In genomic region chr17:43217614-43218087, GRCh38 we compare ENCODE assay signal across 19 cellular contexts. TPM values are rescaled to one million over a fixed set of nuclear protein-coding genes. Genes with fewer than 3 reads are reported as not detected.
DNase-seq lines count a peak whose midpoint lies in the region; ATAC-seq and TF ChIP-seq lines count a peak whose summit lies in the region.
"Had no signal": no experiment of that assay in that cellular context is flagged by ENCODE, and none has a peak within 500 bp of the region (broad histone marks: within the 10 kb centered on the region; RNA-seq: fewer than 3 reads in every experiment).

No MANE protein-coding gene starts in this region.

- H4K8ac ChIP-seq in neuronal stem cell (ENCODE audit: low read depth, low read length) = no peak overlapping the region

- no peak overlapping the region for H3K4me3 ChIP-seq in CD4-positive, alpha-beta memory T cell (ENCODE audit: low read length in 2 of 2)
- H3K4me3 ChIP-seq in neuronal stem cell (ENCODE audit: low read length in 2 of 2) = no peak overlapping the region
- H3K4me3 ChIP-seq: cardiac muscle cell, mucosa of descending colon, pancreas had no signal

- H3K23ac ChIP-seq in neuronal stem cell (ENCODE audit: low read depth, low read length, poor library complexity) = peak overlapping the region; percentile 56

- peaks cover 4 to 28% (median 12%) of the 10 kb centered on the region in 4 donors for H3K4me1 Mint-ChIP-seq in CD4-positive, alpha-beta memory T cell
- peaks cover 15% of the 10 kb centered on the region for H3K4me1 Mint-ChIP-seq in HFFc6 (ENCODE audit: low read depth)
- peaks cover 14% of the 10 kb centered on the region for H3K4me1 Mint-ChIP-seq in activated T-helper 17 cell treated with anti-CD3 and anti-CD28 coated beads, Interleukin-2, amount 50 U/mL, for 72 hours
- H3K4me1 Mint-ChIP-seq in WTC11 = peaks cover 4% of the 10 kb centered on the region

- peaks cover 7 to 26% of the 10 kb centered on the region in 2 donors for H3K36me3 Mint-ChIP-seq in CD4-positive, alpha-beta memory T cell
- H3K36me3 Mint-ChIP-seq in HFFc6 (ENCODE audit: low read depth) (peaks cover 14% of the 10 kb centered on the region), WTC11 (no peaks in the 10 kb centered on the region)
- peaks cover 58% of the 10 kb centered on the region for H3K36me3 Mint-ChIP-seq in activated T-helper 17 cell treated with anti-CD3 and anti-CD28 coated beads, Interleukin-2, amount 50 U/mL, for 72 hours (ENCODE audit: low read depth)

- H3K27me3 ChIP-seq in CD4-positive, alpha-beta memory T cell (ENCODE audit: insufficient read depth, low read length) = no peaks in the 10 kb centered on the region
- H3K27me3 ChIP-seq in neuronal stem cell (ENCODE audit: control insufficient read depth in 3 of 3, insufficient read depth in 3 of 3, low read depth in 1 of 3, low read length in 3 of 3) = no peaks in the 10 kb centered on the region
- H3K27me3 ChIP-seq: BE2C, cardiac muscle cell, pancreas had no signal

- no peak overlapping the region for H2BK120ac ChIP-seq in neuronal stem cell (ENCODE audit: low read depth, low read length)

- peaks cover 4% of the 10 kb centered on the region for H3K36me3 ChIP-seq in CD4-positive, alpha-beta memory T cell (ENCODE audit: insufficient read depth, low read length)
- H3K36me3 ChIP-seq in neuronal stem cell (replicated peaks in 1 of 2; ENCODE audit: control insufficient read depth in 2 of 2, insufficient read depth in 2 of 2, low read length in 2 of 2) = peaks cover 0 to 3% of the 10 kb centered on the region in 2 donors
- H3K36me3 ChIP-seq: BE2C, cardiac muscle cell, pancreas had no signal

- no peak overlapping the region for H3K9ac ChIP-seq in neuronal stem cell (ENCODE audit: low read depth, low read length, poor library complexity)

- no peak overlapping the region for H3K14ac ChIP-seq in neuronal stem cell (ENCODE audit: low read length)

- H3K4me2 ChIP-seq in neuronal stem cell (ENCODE audit: insufficient read depth, low read length, poor library complexity, severe bottlenecking) = no peak overlapping the region

- no peak for TF ChIP-seq CTCF in HFFc6 (IDR thresholded peaks at IDR 0.05)
- no peak for TF ChIP-seq CTCF in WTC11 (IDR thresholded peaks at IDR 0.05)

- H3K27ac Mint-ChIP-seq in CD4-positive, alpha-beta memory T cell = peak overlapping the region in 4 of 7 donors; percentile 19 to 85 (median 77)
- H3K27ac Mint-ChIP-seq in HFFc6 = peak overlapping the region; percentile 52; the same call in 1 of the 2 replicates
- peak overlapping the region; percentile 87 for H3K27ac Mint-ChIP-seq in activated T-helper 17 cell treated with anti-CD3 and anti-CD28 coated beads, Interleukin-2, amount 50 U/mL, for 72 hours
- no peak overlapping the region for H3K27ac Mint-ChIP-seq in WTC11

- POLR2A ChIA-PET in CD4-positive, alpha-beta memory T cell (lab: Charles Lee; ENCODE audit: partially characterized antibody) = interaction anchor here (0.6 to 2.2 kb wide), 4 partner anchors 46 to 151 kb away, joined by 3 to 13 read pairs (median 5); partner anchors contain the start of gene NBR1
- POLR2A ChIA-PET in WTC11 (lab: Charles Lee) = interaction anchor here (0.8 to 2.1 kb wide), 2 partner anchors 98 kb away, joined by 4 to 7 read pairs; no protein-coding TSS in a partner anchor

- H3K27me3 Mint-ChIP-seq in CD4-positive, alpha-beta memory T cell = no peaks in the 10 kb centered on the region
- H3K27me3 Mint-ChIP-seq in HFFc6 (ENCODE audit: insufficient read depth) (no peaks in the 10 kb centered on the region; the same call in 1 of the 2 replicates), WTC11 (ENCODE audit: low read depth) (no peaks in the 10 kb centered on the region)
- no peaks in the 10 kb centered on the region for H3K27me3 Mint-ChIP-seq in activated T-helper 17 cell treated with anti-CD3 and anti-CD28 coated beads, Interleukin-2, amount 50 U/mL, for 72 hours

- no peaks in the 10 kb centered on the region for H3K9me3 ChIP-seq in CD4-positive, alpha-beta memory T cell (ENCODE audit: control insufficient read depth in 1 of 2, low read length in 2 of 2)
- H3K9me3 ChIP-seq in neuronal stem cell (replicated peaks in 1 of 2; ENCODE audit: control insufficient read depth in 2 of 2, insufficient read depth in 1 of 2, low read depth in 1 of 2, low read length in 2 of 2) = no peaks in the 10 kb centered on the region
- H3K9me3 ChIP-seq: BE2C, mucosa of descending colon, pancreas had no signal

- H3K9me3 Mint-ChIP-seq in CD4-positive, alpha-beta memory T cell = no peaks in the 10 kb centered on the region
- H3K9me3 Mint-ChIP-seq in HFFc6 (no peaks in the 10 kb centered on the region), WTC11 (no peaks in the 10 kb centered on the region)
- no peaks in the 10 kb centered on the region for H3K9me3 Mint-ChIP-seq in activated T-helper 17 cell treated with anti-CD3 and anti-CD28 coated beads, Interleukin-2, amount 50 U/mL, for 72 hours

- H2AK5ac ChIP-seq in neuronal stem cell (ENCODE audit: low read depth, low read length) = no peak overlapping the region

- H3K18ac ChIP-seq in neuronal stem cell (ENCODE audit: low read length) = no peak overlapping the region

- no peak overlapping the region for H2BK12ac ChIP-seq in neuronal stem cell (ENCODE audit: low read length)

- no peak overlapping the region for H2BK15ac ChIP-seq in neuronal stem cell (ENCODE audit: low read length)

- no peaks in the 10 kb centered on the region for H3K79me1 ChIP-seq in neuronal stem cell (ENCODE audit: low read depth, low read length)

- no peak overlapping the region for H4K91ac ChIP-seq in neuronal stem cell (ENCODE audit: low read depth, low read length, poor library complexity)

- no CpG with 5 or more reads among the region's 2 CpGs for WGBS in neuronal stem cell (ENCODE audit: extremely low coverage in 2 of 2, insufficient read length in 2 of 2, insufficient replicate concordance in 1 of 2), 2 donors

- H2AFZ ChIP-seq in neuronal stem cell (ENCODE audit: low read length) = no peak overlapping the region

- CTCF ChIA-PET in CD4-positive, alpha-beta memory T cell (lab: Charles Lee; ENCODE audit: partially characterized antibody) = interaction anchor here (1.2 kb wide), 1 partner anchor 116 kb away, joined by 4 read pairs; no protein-coding TSS in a partner anchor
- CTCF ChIA-PET in WTC11 (lab: Charles Lee) = interaction anchor here (0.6 to 0.8 kb wide), 2 partner anchors 12 to 18 kb away, joined by 3 to 10 read pairs; no protein-coding TSS in a partner anchor

- H2BK5ac ChIP-seq in neuronal stem cell (ENCODE audit: low read length) = no peak overlapping the region

- H3K4me1 ChIP-seq in CD4-positive, alpha-beta memory T cell (ENCODE audit: insufficient read depth, low read length) = peaks cover under 1% of the 10 kb centered on the region
- H3K4me1 ChIP-seq in neuronal stem cell (ENCODE audit: control insufficient read depth in 2 of 2, insufficient read depth in 1 of 2, low read depth in 1 of 2, low read length in 2 of 2) = peaks cover 0 to 5% of the 10 kb centered on the region in 2 donors
- H3K4me1 ChIP-seq: BE2C had no signal

- H3K4me3 Mint-ChIP-seq in CD4-positive, alpha-beta memory T cell = no peak overlapping the region
- H3K4me3 Mint-ChIP-seq in HFFc6 = no peak overlapping the region
- H3K4me3 Mint-ChIP-seq in activated T-helper 17 cell treated with anti-CD3 and anti-CD28 coated beads, Interleukin-2, amount 50 U/mL, for 72 hours = no peak overlapping the region
- H3K4me3 Mint-ChIP-seq in WTC11 = no peak overlapping the region

- intact Hi-C loops in CD4-positive, alpha-beta memory T cell (cut with micrococcal nuclease) = no loop called here

- H3K27ac ChIP-seq in CD4-positive, alpha-beta memory T cell (ENCODE audit: low read depth, low read length) = no peak overlapping the region
- no peak overlapping the region for H3K27ac ChIP-seq in neuronal stem cell (replicated peaks; ENCODE audit: low read length)
- H3K27ac ChIP-seq: cardiac muscle cell, pancreas had no signal

- DNase-seq in CD4-positive, alpha-beta memory T cell = no peak
- DNase-seq in HFFc6 (no peak), neuronal stem cell (ENCODE audit: low spot score) (no peak), WTC11 (ENCODE audit: low spot score) (no peak), islet precursor cell (no peak), epidermal melanocyte (ENCODE audit: insufficient read length, low spot score) (no peak)
- DNase-seq: BE2C; DMS53; effector memory CD4-positive, alpha-beta T cell; KBM-7; left colon; mucosa of descending colon; NCI-H1417; NCI-H345; NK-92 treated with Interleukin-12 subunit alpha and Interleukin-12 subunit beta, amount 100 ng/mL, for 24 hours; substantia nigra had no signal

- ATAC-seq in activated T-helper 17 cell treated with anti-CD3 and anti-CD28 coated beads, Interleukin-2, amount 50 U/mL, for 72 hours (replicated peaks) = peak; percentile 85
- ATAC-seq in WTC11 = no peak
- ATAC-seq: left colon, mucosa of descending colon, pancreas had no signal

- no peak overlapping the region for H3K4ac ChIP-seq in neuronal stem cell (ENCODE audit: low read length)

RNA-seq across cellular contexts. Expression of gene TMEM106A, which starts 6.0 kb away (rescaled TPM):
- total RNA-seq in CD4-positive, alpha-beta memory T cell = 10 to 100 TPM; 12.5 to 12.8 TPM
- polyA plus RNA-seq in CD4-positive, alpha-beta memory T cell = 1 to 10 TPM; 1.5 to 3.5 TPM
- total RNA-seq in HFFc6 (2021; fragmentation: NEBNext Ultra II Directional; extraction: Animal tissue kit (Norgen Biotek cat#: 25700)) = 10 to 100 TPM; 12.0 to 17.5 (median 15.5) TPM
- 10 to 100 TPM in 1 of 2 donors, 1 to 10 TPM in 1; 9.5 to 28.4 TPM for total RNA-seq in activated T-helper 17 cell treated with anti-CD3 and anti-CD28 coated beads, Interleukin-2, amount 50 U/mL, for 72 hours
- 1.3 TPM for polyA plus RNA-seq in neuronal stem cell (2013, experiment 1 of 2)
- polyA plus RNA-seq in neuronal stem cell (2013, experiment 2 of 2) = 1.5 TPM
- total RNA-seq in WTC11 (2021) = 3.8 to 4.4 TPM (median 4.2 TPM) in 3 replicates

RNA-seq across cellular contexts. Expression of gene CCDC200, which starts 10.8 kb away (rescaled TPM):
- 1 to 10 TPM; 1.3 to 2.1 TPM for total RNA-seq in CD4-positive, alpha-beta memory T cell
- polyA plus RNA-seq in CD4-positive, alpha-beta memory T cell = under 1 TPM in 1 of 2 donors, not detected in 1; 0.70 TPM
- total RNA-seq in HFFc6 (2021; fragmentation: NEBNext Ultra II Directional; extraction: Animal tissue kit (Norgen Biotek cat#: 25700)) = not detected
- 1 to 10 TPM in 1 of 2 donors, not detected in 1; 1.1 TPM for total RNA-seq in activated T-helper 17 cell treated with anti-CD3 and anti-CD28 coated beads, Interleukin-2, amount 50 U/mL, for 72 hours
- not detected for polyA plus RNA-seq in neuronal stem cell (2013, experiment 1 of 2)
- 0.12 TPM for polyA plus RNA-seq in neuronal stem cell (2013, experiment 2 of 2)
- total RNA-seq in WTC11 (2021) = not detected in 3 replicates
- total RNA-seq: left colon, mucosa of descending colon had no signal

RNA-seq across cellular contexts. Expression of gene RNU2-1, which starts 16.1 kb away (rescaled TPM):
- total RNA-seq in CD4-positive, alpha-beta memory T cell = 1,000 to 10,000 TPM; 2,221 to 3,168 TPM
- not detected for polyA plus RNA-seq in CD4-positive, alpha-beta memory T cell
- 1,000 to 10,000 TPM; 2,816 to 4,226 (median 3,242) TPM for total RNA-seq in HFFc6 (2021; fragmentation: NEBNext Ultra II Directional; extraction: Animal tissue kit (Norgen Biotek cat#: 25700))
- total RNA-seq in activated T-helper 17 cell treated with anti-CD3 and anti-CD28 coated beads, Interleukin-2, amount 50 U/mL, for 72 hours = 1,000 to 10,000 TPM; 5,691 to 6,034 TPM
- polyA plus RNA-seq in neuronal stem cell (2013, experiment 1 of 2) = not detected
- polyA plus RNA-seq in neuronal stem cell (2013, experiment 2 of 2) = not detected
- 5,207 to 6,122 TPM (median 5,885 TPM) in 3 replicates for total RNA-seq in WTC11 (2021)
- total RNA-seq: cardiac muscle cell had no signal
- polyA plus RNA-seq: cardiac muscle cell, pancreas had no signal

RNA-seq across cellular contexts. Expression of gene NBR1, which starts 46.6 kb away (rescaled TPM):
- 10 to 100 TPM; 90.3 to 93.2 TPM for total RNA-seq in CD4-positive, alpha-beta memory T cell
- 10 to 100 TPM; 66.1 to 76.3 TPM for polyA plus RNA-seq in CD4-positive, alpha-beta memory T cell
- total RNA-seq in HFFc6 (2021; fragmentation: NEBNext Ultra II Directional; extraction: Animal tissue kit (Norgen Biotek cat#: 25700)) = 100 to 1,000 TPM; 104 to 123 (median 118) TPM
- 10 to 100 TPM; 47.2 to 83.1 TPM for total RNA-seq in activated T-helper 17 cell treated with anti-CD3 and anti-CD28 coated beads, Interleukin-2, amount 50 U/mL, for 72 hours
- polyA plus RNA-seq in neuronal stem cell (2013, experiment 1 of 2) = 31.5 TPM
- 30.7 TPM for polyA plus RNA-seq in neuronal stem cell (2013, experiment 2 of 2)
- total RNA-seq in WTC11 (2021) = 38.4 to 42.8 TPM (median 38.9 TPM) in 3 replicates
